Comparison of ENCODE assay signal across 11 cellular contexts in the genomic region with DNA sequence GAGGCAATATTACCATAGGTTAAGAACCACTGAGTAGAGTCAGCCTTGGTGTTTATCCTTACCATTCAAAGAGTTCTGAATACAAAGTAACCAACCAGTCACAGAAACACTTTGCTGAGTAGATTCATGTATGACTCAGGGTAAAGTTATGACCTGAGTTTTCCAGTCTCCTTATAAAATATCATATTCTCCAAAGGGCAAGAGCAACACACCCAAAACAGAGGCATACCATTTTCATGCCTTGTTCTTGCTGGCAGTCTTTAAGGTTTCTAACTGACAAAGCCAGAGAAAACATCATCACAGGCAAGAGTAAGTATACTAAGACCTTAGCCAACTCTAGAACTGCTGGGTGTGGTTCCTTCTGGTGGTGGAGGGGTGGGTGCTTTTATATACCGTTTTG. TPM values are rescaled to one million over a fixed set of nuclear protein-coding genes. Genes with fewer than 3 reads are reported as not detected.
DNase-seq lines count a peak whose midpoint lies in the region; ATAC-seq lines count a peak whose summit lies in the region.
"Had no signal": no experiment of that assay in that cellular context is flagged by ENCODE, and none has a peak within 500 bp of the region (broad histone marks: within the 10 kb centered on the region; RNA-seq: fewer than 3 reads in every experiment).

No MANE protein-coding gene starts in this region.

- ATAC-seq in HG02840 (IDR thresholded peaks at IDR 0.05; ENCODE audit: low FRiP score, unreplicated experiment) (no peak), GM21576 (IDR thresholded peaks at IDR 0.05; ENCODE audit: unreplicated experiment) (no peak)

- no peaks in the 10 kb centered on the region for H3K27me3 Mint-ChIP-seq in activated naive CD8-positive, alpha-beta T cell treated with anti-CD3 and anti-CD28 coated beads for 36 hours

- DNase-seq in 8988T (peak; percentile 59), GM04503 (ENCODE audit: low read depth) (peak; percentile 93), iris pigment epithelial cell (ENCODE audit: low read depth) (peak; percentile 94), HK-2 (ENCODE audit: unreplicated experiment) (no peak), iPS-NIHi11 (ENCODE audit: low spot score) (no peak)
- no peak for DNase-seq in activated naive CD8-positive, alpha-beta T cell treated with anti-CD3 and anti-CD28 coated beads for 36 hours
- DNase-seq: GF-D8; NCI-H2081; stimulated activated CD4-positive, alpha-beta T cell treated with anti-CD3 and anti-CD28 coated beads, Interleukin-4, amount 100 ng/mL, for 1 hour had no signal

- H3K27ac Mint-ChIP-seq in activated naive CD8-positive, alpha-beta T cell treated with anti-CD3 and anti-CD28 coated beads for 36 hours, result peak overlapping the region; percentile 30

- H3K36me3 Mint-ChIP-seq in activated naive CD8-positive, alpha-beta T cell treated with anti-CD3 and anti-CD28 coated beads for 36 hours, result peaks cover 12% of the 10 kb centered on the region

- H3K4me3 Mint-ChIP-seq in activated naive CD8-positive, alpha-beta T cell treated with anti-CD3 and anti-CD28 coated beads for 36 hours, result no peak overlapping the region

- peaks cover 40% of the 10 kb centered on the region for H3K4me1 Mint-ChIP-seq in activated naive CD8-positive, alpha-beta T cell treated with anti-CD3 and anti-CD28 coated beads for 36 hours

- H3K9me3 Mint-ChIP-seq in activated naive CD8-positive, alpha-beta T cell treated with anti-CD3 and anti-CD28 coated beads for 36 hours, result peaks cover 2% of the 10 kb centered on the region

RNA-seq across cellular contexts. Expression of a gene that starts 3.2 kb away (rescaled TPM):
- 10 to 100 TPM; 20.9 to 23.2 TPM for total RNA-seq in activated naive CD8-positive, alpha-beta T cell treated with anti-CD3 and anti-CD28 coated beads for 36 hours

RNA-seq across cellular contexts. Expression of a gene that starts 13.3 kb away (rescaled TPM):
- total RNA-seq in activated naive CD8-positive, alpha-beta T cell treated with anti-CD3 and anti-CD28 coated beads for 36 hours, result 10 to 100 TPM; 30.4 to 33.5 TPM

RNA-seq across cellular contexts. Expression of a gene that starts 53.8 kb away (rescaled TPM):
- total RNA-seq in activated naive CD8-positive, alpha-beta T cell treated with anti-CD3 and anti-CD28 coated beads for 36 hours, result 1 to 10 TPM; 6.0 to 6.5 TPM

Comparison
In these comparisons a context has a peak if more than half of its experiments do, and no peak if none do; other contexts are left out.
1. DNase-seq: peak in 8988T (single experiment), GM04503 (single experiment) and iris pigment epithelial cell (single experiment); none in activated naive CD8-positive, alpha-beta T cell treated with anti-CD3 and anti-CD28 coated beads for 36 hours (single experiment), HK-2 (single experiment) and iPS-NIHi11 (single experiment).